Comparison of ENCODE assay signal across 7 cellular contexts in the genomic region with DNA sequence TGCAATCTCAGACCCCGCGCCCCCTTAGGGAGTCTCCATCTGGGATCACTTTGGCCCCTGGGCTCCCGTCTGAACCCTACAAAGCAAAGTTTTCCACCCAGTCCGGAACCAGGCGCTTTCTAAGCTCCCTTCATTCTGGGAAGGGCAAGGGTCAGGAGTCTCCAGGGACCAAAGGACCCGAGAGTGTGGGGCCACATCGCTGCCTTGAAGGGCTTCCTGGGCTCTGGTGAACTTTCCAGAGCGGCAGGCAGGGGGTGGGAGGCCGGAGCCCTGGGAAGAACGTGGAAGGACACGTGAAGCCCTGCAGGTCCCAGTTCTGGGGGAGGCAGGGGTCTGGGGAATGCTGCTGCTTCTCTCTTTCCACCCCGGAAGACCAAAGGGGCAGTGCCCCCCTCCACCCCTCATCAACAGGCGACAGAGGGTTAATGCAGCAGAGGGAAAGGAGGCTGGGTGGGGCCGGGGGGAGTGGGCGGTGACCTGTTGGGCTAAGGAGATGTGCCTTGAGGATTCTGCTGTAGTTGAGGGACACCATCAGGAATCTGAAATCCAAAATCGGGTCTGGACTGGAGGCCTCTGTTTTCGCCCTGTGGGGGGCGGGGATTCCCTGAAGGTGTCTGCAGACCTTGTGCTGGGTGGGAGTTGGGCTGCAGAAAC. TPM values are rescaled to one million over a fixed set of nuclear protein-coding genes. Genes with fewer than 3 reads are reported as not detected.
DNase-seq lines count a peak whose midpoint lies in the region; ATAC-seq and TF ChIP-seq lines count a peak whose summit lies in the region.

No MANE protein-coding gene starts in this region.

- no peaks in the 10 kb centered on the region for H3K36me3 ChIP-seq in WERI-Rb-1
- no peaks in the 10 kb centered on the region for H3K36me3 ChIP-seq in sigmoid colon

- H3K9me3 ChIP-seq in WERI-Rb-1 (ENCODE audit: severe bottlenecking) (no peaks in the 10 kb centered on the region), sigmoid colon (no peaks in the 10 kb centered on the region)

- ATAC-seq in left ventricle myocardium superior (peak; percentile 27), HG03139 (IDR thresholded peaks at IDR 0.05; ENCODE audit: unreplicated experiment) (no peak), GM18520 (IDR thresholded peaks at IDR 0.05; ENCODE audit: unreplicated experiment) (no peak)

- H3K27me3 ChIP-seq in WERI-Rb-1 (ENCODE audit: insufficient read depth, low read depth, severe bottlenecking) (no peaks in the 10 kb centered on the region), sigmoid colon (no peaks in the 10 kb centered on the region)

- 4 to 10% methylated on average over 18 of the region's 18 CpGs for WGBS in sigmoid colon, 2 donors

- H3K4me3 ChIP-seq in WERI-Rb-1 (ENCODE audit: low read depth, low read length): peak overlapping the region; percentile 55
- H3K4me3 ChIP-seq in sigmoid colon: peak overlapping the region; percentile 62 to 71 (median 66)

- DNase-seq in HK-2 (ENCODE audit: unreplicated experiment) (peak; percentile 51), WERI-Rb-1 (peak; percentile 83), left ventricle myocardium superior (peak; percentile 51), sigmoid colon (no peak), amniotic stem cell (lab: John Stamatoyannopoulos, UW) (no peak)

- intact Hi-C loops in left ventricle myocardium superior (cut with micrococcal nuclease): no loop called here
- intact Hi-C loops in sigmoid colon (cut with DNase I): no loop called here

- peaks cover 0 to 31% (median 21%) of the 10 kb centered on the region in 4 donors for H3K4me1 ChIP-seq in sigmoid colon

- TF ChIP-seq CTCF in WERI-Rb-1 (IDR thresholded peaks at IDR 0.05; ENCODE audit: low read depth, low read length): peak; percentile 26; the same call in 1 of the 2 replicates
- TF ChIP-seq CTCF in sigmoid colon (IDR thresholded peaks at IDR 0.05): peak in 1 of 4 experiments; percentile 12

- TF ChIP-seq POLR2A in sigmoid colon (IDR thresholded peaks at IDR 0.05): no peak

- H3K27ac ChIP-seq in WERI-Rb-1: peak overlapping the region; percentile 34
- H3K27ac ChIP-seq in sigmoid colon: peak overlapping the region; percentile 62 to 79 (median 73)

- no peak for TF ChIP-seq EP300 in sigmoid colon (IDR thresholded peaks at IDR 0.05)

RNA-seq across cellular contexts. Expression of a gene that starts 0.7 kb away (rescaled TPM):
- total RNA-seq in left ventricle myocardium superior (209 TPM), sigmoid colon (10 to 100 TPM in 2 of 4 donors, 1 to 10 TPM in 2; 6.7 to 14.3 (median 11.4) TPM)
- polyA plus RNA-seq in sigmoid colon: 10 to 100 TPM; 10.8 to 26.8 (median 14.3) TPM

RNA-seq across cellular contexts. Expression of a gene that starts 49.4 kb away (rescaled TPM):
- total RNA-seq in left ventricle myocardium superior (not detected), sigmoid colon (under 1 TPM in 1 of 4 donors, not detected in 3; 0.36 TPM)
- under 1 TPM in 1 of 3 donors, not detected in 2; 0.51 TPM for polyA plus RNA-seq in sigmoid colon

Comparison
In these comparisons a context has a peak if more than half of its experiments do, and no peak if none do; other contexts are left out.
1. DNase-seq: peak in HK-2 (single experiment), WERI-Rb-1 (single experiment) and left ventricle myocardium superior (single experiment); none in sigmoid colon (single experiment) and amniotic stem cell (single experiment).
2. RNA of a gene that starts 0.7 kb away (total RNA-seq): 209 TPM in left ventricle myocardium superior (single experiment); 6.7 to 14.3 TPM in sigmoid colon; every median in the first group is over 10 times any median in the second.